In the genomic region with DNA sequence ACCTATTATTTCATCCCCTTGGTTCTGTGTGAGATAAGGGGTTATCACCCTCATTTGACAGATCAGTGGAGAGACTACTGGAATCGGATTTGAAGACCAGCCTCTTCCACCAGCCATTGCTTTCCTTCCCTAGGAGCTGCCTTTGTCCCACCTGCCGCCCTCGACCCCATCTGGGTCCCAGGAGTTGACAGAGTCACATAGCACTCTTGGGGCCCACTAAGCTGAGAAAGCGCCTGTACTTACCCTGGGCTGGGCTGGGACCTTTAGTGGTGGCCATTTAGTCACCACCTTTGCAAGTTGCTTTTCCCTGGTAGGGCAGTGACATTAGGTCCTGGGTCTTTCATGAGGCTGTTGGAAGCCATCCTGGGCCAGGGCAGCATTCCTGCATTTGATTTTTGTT, we compare ENCODE assay signal across 7 cellular contexts. TPM values are rescaled to one million over a fixed set of nuclear protein-coding genes. Genes with fewer than 3 reads are reported as not detected.
"Had no signal": no experiment of that assay in that cellular context is flagged by ENCODE, and none has a peak within 500 bp of the region (broad histone marks: within the 10 kb centered on the region; RNA-seq: fewer than 3 reads in every experiment).

No MANE protein-coding gene starts in this region.

RNA-seq across cellular contexts. Expression of a gene that starts 17.6 kb away (rescaled TPM):
- total RNA-seq: M059J, OCI-LY7, PC-9, Right ventricle myocardium superior, RPMI7951, SJSA1 had no signal
- polyA plus RNA-seq: SK-N-SH had no signal

RNA-seq across cellular contexts. Expression of a gene that starts 36.6 kb away (rescaled TPM):
- total RNA-seq: OCI-LY7 had no signal
